Comparison of ENCODE assay signal across 10 cellular contexts in the genomic region with DNA sequence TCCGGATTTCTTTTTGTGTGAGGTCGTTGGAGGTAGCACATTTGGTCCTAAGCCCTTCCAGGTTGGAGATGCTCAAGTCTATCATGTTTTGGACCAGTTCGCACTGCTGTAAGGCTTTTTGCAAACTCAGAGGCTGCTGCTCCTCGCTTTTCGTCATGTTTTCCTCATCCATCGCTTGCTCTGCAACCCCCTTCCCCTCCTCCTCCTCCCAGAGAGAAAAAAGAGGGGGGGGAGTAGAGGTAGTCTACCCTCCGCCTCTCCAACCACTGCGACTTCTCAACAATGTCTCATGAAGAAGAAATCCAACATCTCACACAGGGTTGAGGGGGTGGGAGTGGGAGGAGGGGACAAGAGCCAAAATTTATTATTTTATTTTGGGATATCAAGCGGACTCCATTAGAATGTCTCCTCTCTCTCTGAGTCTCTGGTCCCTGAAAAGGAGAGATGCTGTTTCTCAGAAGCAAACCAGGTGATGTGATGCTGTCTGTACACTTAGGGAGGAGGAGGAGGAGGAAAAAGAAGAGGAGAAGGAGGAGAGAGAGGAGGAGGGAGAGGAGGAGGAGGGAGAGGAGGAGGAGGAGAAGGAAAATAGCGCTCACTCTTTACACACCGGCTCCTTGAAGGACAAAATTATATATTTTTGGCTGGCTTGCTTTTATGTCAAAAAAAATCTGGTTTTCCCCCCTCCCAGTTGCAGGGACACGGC. TPM values are rescaled to one million over a fixed set of nuclear protein-coding genes. Genes with fewer than 3 reads are reported as not detected.
DNase-seq lines count a peak whose midpoint lies in the region; ATAC-seq and TF ChIP-seq lines count a peak whose summit lies in the region.
"Had no signal": no experiment of that assay in that cellular context is flagged by ENCODE, and none has a peak within 500 bp of the region (broad histone marks: within the 10 kb centered on the region; RNA-seq: fewer than 3 reads in every experiment).

No MANE protein-coding gene starts in this region.

- H3K27me3 Mint-ChIP-seq in activated T-cell treated with anti-CD3 and anti-CD28 coated beads, Interleukin-2, amount 50 U/mL, for 4 hours (ENCODE audit: low read depth): peaks cover 58% of the 10 kb centered on the region
- H3K27me3 Mint-ChIP-seq in activated CD4-positive, alpha-beta memory T cell treated with anti-CD3 and anti-CD28 coated beads, Interleukin-2, amount 10 ng/mL, durations not matched to agents 7 days and 5 days: peaks cover 49% of the 10 kb centered on the region

- TF ChIP-seq CTCF in suprapubic skin (IDR thresholded peaks at IDR 0.05): no peak

- H3K27me3 ChIP-seq in suprapubic skin: peaks cover 64% of the 10 kb centered on the region

- H3K27ac Mint-ChIP-seq in activated CD4-positive, alpha-beta memory T cell treated with anti-CD3 and anti-CD28 coated beads, Interleukin-2, amount 10 ng/mL, durations not matched to agents 7 days and 5 days: no peak overlapping the region

- H3K4me1 ChIP-seq in suprapubic skin: peaks cover 13% of the 10 kb centered on the region

- H3K4me3 Mint-ChIP-seq in activated T-cell treated with anti-CD3 and anti-CD28 coated beads, Interleukin-2, amount 50 U/mL, for 4 hours: peak overlapping the region; percentile 74
- peak overlapping the region; percentile 68 for H3K4me3 Mint-ChIP-seq in activated CD4-positive, alpha-beta memory T cell treated with anti-CD3 and anti-CD28 coated beads, Interleukin-2, amount 10 ng/mL, durations not matched to agents 7 days and 5 days

- H3K9me3 ChIP-seq in iPS-18c (ENCODE audit: control insufficient read depth, insufficient read depth, low read length) (peaks cover 7% of the 10 kb centered on the region), suprapubic skin (peaks cover 7% of the 10 kb centered on the region)

- H3K4me3 ChIP-seq in iPS-18c (ENCODE audit: insufficient read depth, low read depth, low read length) (peak overlapping the region; percentile 80), suprapubic skin (peak overlapping the region; percentile 51)

- H3K36me3 Mint-ChIP-seq in activated T-cell treated with anti-CD3 and anti-CD28 coated beads, Interleukin-2, amount 50 U/mL, for 4 hours (ENCODE audit: insufficient read depth): no peaks in the 10 kb centered on the region
- peaks cover 8% of the 10 kb centered on the region for H3K36me3 Mint-ChIP-seq in activated CD4-positive, alpha-beta memory T cell treated with anti-CD3 and anti-CD28 coated beads, Interleukin-2, amount 10 ng/mL, durations not matched to agents 7 days and 5 days (ENCODE audit: low read depth)

- no peak overlapping the region for H3K27ac ChIP-seq in suprapubic skin

- H3K36me3 ChIP-seq in suprapubic skin: no peaks in the 10 kb centered on the region

- no peak for TF ChIP-seq EP300 in suprapubic skin (IDR thresholded peaks at IDR 0.05)

- no peak for TF ChIP-seq POLR2A in suprapubic skin (IDR thresholded peaks at IDR 0.05)

- no peak for DNase-seq in activated T-cell treated with anti-CD3 and anti-CD28 coated beads, Interleukin-2, amount 50 U/mL, for 4 hours
- no peak for DNase-seq in activated T-cell treated with anti-CD3 and anti-CD28 coated beads, Interleukin-2, amount 50 U/mL, for 48 hours
- no peak for DNase-seq in activated CD4-positive, alpha-beta memory T cell treated with anti-CD3 and anti-CD28 coated beads, Interleukin-2, amount 10 ng/mL, durations not matched to agents 7 days and 5 days
- no peak for DNase-seq in suprapubic skin (ENCODE audit: low spot score in 2 of 2)
- DNase-seq in HT-29 (ENCODE audit: low spot score): no peak
- DNase-seq in NCI-H524 treated with DMSO at 0.1 percent for 48 hours (lab: John Stamatoyannopoulos, UW): no peak
- DNase-seq: GDM1 had no signal

- CTCF ChIA-PET in activated CD4-positive, alpha-beta memory T cell treated with anti-CD3 and anti-CD28 coated beads, Interleukin-2, amount 10 ng/mL, durations not matched to agents 7 days and 5 days (lab: Charles Lee): no interaction called here

- 8% methylated on average over 12 of the region's 12 CpGs for WGBS in suprapubic skin

- peaks cover 12% of the 10 kb centered on the region for H3K9me3 Mint-ChIP-seq in activated T-cell treated with anti-CD3 and anti-CD28 coated beads, Interleukin-2, amount 50 U/mL, for 4 hours
- H3K9me3 Mint-ChIP-seq in activated CD4-positive, alpha-beta memory T cell treated with anti-CD3 and anti-CD28 coated beads, Interleukin-2, amount 10 ng/mL, durations not matched to agents 7 days and 5 days: peaks cover 15% of the 10 kb centered on the region

- POLR2A ChIA-PET in activated CD4-positive, alpha-beta memory T cell treated with anti-CD3 and anti-CD28 coated beads, Interleukin-2, amount 10 ng/mL, durations not matched to agents 7 days and 5 days (lab: Charles Lee): no interaction called here

- peaks cover 3% of the 10 kb centered on the region for H3K4me1 Mint-ChIP-seq in activated T-cell treated with anti-CD3 and anti-CD28 coated beads, Interleukin-2, amount 50 U/mL, for 4 hours (ENCODE audit: low read depth)
- peaks cover 6% of the 10 kb centered on the region for H3K4me1 Mint-ChIP-seq in activated CD4-positive, alpha-beta memory T cell treated with anti-CD3 and anti-CD28 coated beads, Interleukin-2, amount 10 ng/mL, durations not matched to agents 7 days and 5 days

- ATAC-seq in activated T-cell treated with anti-CD3 and anti-CD28 coated beads, Interleukin-2, amount 50 U/mL, for 4 hours: no peak
- no peak for ATAC-seq in esophagus mucosa

RNA-seq across cellular contexts. Expression of a gene that starts 0.6 kb away (rescaled TPM):
- under 1 TPM; 0.05 to 0.08 (median 0.05) TPM for total RNA-seq in activated T-cell treated with anti-CD3 and anti-CD28 coated beads, Interleukin-2, amount 50 U/mL, for 4 hours
- not detected for total RNA-seq in activated CD4-positive, alpha-beta memory T cell treated with anti-CD3 and anti-CD28 coated beads, Interleukin-2, amount 10 ng/mL, durations not matched to agents 7 days and 5 days
- under 1 TPM in 3 of 4 donors, not detected in 1; 0.24 to 0.39 (median 0.38) TPM for total RNA-seq in suprapubic skin
- total RNA-seq in esophagus mucosa: 0.28 TPM
- total RNA-seq in HT-29 (2014; rRNA removed; shearing (Covaris generic)): 0.08 and 0.16 TPM in 2 replicates
- total RNA-seq: HT1080 had no signal

RNA-seq across cellular contexts. Expression of a gene that starts 48.3 kb away (rescaled TPM):
- 10 to 100 TPM; 51.5 to 64.2 (median 51.6) TPM for total RNA-seq in activated T-cell treated with anti-CD3 and anti-CD28 coated beads, Interleukin-2, amount 50 U/mL, for 4 hours
- 10 to 100 TPM; 39.7 to 41.0 TPM for total RNA-seq in activated CD4-positive, alpha-beta memory T cell treated with anti-CD3 and anti-CD28 coated beads, Interleukin-2, amount 10 ng/mL, durations not matched to agents 7 days and 5 days
- total RNA-seq in suprapubic skin (10 to 100 TPM in 2 of 4 donors, 1 to 10 TPM in 2; 9.0 to 14.0 (median 10.7) TPM), esophagus mucosa (16.2 TPM)
- 42.9 and 48.1 TPM in 2 replicates for total RNA-seq in HT-29 (2014; rRNA removed; shearing (Covaris generic))
